2 cellular contexts compared by ENCODE assay signal in the genomic region with DNA sequence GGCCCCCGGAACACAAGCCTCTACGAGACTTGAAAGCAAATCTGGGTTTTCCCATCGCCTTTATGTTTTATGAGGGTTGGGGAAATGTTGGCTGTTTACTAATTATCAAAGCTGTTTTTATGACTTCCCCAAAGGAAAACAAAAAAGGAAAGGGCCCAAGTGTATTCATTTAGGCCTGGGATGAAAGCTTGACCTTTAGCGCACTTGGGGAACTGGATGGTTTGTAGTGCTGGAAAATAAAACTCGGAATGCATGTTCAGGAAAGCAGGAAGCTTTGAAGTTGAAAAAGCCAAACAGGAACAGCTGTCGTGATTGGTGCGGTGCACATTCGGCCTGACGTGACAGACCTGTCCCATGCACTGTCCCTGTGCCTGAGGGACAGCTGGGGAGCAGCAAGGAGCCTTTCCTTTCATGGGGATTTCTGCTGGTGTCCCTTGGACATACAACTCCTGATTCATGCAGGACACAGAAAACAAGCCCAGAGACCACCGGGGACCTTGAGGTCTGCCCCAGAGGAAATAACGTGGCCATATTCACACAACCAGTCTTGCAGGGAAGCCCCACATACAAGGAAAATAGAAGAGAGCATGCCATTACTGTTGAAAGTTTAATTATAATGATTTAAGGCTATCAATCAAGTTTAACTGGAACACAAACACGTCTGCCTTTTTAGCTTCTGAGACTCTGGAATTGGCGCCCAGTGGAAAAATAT.
TF ChIP-seq lines count a peak whose summit lies in the region.

No MANE protein-coding gene starts in this region.

TF ChIP-seq in GM23338, 12 proteins besides CTCF, POLR2A, EP300 and RAD21 (continues in another document):
- TF ChIP-seq, protein P1, sequence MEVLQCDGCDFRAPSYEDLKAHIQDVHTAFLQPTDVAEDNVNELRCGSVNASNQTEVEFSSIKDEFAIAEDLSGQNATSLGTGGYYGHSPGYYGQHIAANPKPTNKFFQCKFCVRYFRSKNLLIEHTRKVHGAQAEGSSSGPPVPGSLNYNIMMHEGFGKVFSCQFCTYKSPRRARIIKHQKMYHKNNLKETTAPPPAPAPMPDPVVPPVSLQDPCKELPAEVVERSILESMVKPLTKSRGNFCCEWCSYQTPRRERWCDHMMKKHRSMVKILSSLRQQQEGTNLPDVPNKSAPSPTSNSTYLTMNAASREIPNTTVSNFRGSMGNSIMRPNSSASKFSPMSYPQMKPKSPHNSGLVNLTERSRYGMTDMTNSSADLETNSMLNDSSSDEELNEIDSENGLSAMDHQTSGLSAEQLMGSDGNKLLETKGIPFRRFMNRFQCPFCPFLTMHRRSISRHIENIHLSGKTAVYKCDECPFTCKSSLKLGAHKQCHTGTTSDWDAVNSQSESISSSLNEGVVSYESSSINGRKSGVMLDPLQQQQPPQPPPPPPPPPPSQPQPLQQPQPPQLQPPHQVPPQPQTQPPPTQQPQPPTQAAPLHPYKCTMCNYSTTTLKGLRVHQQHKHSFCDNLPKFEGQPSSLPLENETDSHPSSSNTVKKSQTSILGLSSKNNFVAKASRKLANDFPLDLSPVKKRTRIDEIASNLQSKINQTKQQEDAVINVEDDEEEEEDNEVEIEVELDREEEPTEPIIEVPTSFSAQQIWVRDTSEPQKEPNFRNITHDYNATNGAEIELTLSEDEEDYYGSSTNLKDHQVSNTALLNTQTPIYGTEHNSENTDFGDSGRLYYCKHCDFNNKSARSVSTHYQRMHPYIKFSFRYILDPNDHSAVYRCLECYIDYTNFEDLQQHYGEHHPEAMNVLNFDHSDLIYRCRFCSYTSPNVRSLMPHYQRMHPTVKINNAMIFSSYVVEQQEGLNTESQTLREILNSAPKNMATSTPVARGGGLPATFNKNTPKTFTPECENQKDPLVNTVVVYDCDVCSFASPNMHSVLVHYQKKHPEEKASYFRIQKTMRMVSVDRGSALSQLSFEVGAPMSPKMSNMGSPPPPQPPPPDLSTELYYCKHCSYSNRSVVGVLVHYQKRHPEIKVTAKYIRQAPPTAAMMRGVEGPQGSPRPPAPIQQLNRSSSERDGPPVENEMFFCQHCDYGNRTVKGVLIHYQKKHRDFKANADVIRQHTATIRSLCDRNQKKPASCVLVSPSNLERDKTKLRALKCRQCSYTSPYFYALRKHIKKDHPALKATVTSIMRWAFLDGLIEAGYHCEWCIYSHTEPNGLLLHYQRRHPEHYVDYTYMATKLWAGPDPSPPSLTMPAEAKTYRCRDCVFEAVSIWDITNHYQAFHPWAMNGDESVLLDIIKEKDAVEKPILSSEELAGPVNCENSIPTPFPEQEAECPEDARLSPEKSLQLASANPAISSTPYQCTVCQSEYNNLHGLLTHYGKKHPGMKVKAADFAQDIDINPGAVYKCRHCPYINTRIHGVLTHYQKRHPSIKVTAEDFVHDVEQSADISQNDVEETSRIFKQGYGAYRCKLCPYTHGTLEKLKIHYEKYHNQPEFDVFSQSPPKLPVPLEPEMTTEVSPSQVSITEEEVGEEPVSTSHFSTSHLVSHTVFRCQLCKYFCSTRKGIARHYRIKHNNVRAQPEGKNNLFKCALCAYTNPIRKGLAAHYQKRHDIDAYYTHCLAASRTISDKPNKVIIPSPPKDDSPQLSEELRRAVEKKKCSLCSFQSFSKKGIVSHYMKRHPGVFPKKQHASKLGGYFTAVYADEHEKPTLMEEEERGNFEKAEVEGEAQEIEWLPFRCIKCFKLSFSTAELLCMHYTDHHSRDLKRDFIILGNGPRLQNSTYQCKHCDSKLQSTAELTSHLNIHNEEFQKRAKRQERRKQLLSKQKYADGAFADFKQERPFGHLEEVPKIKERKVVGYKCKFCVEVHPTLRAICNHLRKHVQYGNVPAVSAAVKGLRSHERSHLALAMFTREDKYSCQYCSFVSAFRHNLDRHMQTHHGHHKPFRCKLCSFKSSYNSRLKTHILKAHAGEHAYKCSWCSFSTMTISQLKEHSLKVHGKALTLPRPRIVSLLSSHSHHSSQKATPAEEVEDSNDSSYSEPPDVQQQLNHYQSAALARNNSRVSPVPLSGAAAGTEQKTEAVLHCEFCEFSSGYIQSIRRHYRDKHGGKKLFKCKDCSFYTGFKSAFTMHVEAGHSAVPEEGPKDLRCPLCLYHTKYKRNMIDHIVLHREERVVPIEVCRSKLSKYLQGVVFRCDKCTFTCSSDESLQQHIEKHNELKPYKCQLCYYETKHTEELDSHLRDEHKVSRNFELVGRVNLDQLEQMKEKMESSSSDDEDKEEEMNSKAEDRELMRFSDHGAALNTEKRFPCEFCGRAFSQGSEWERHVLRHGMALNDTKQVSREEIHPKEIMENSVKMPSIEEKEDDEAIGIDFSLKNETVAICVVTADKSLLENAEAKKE (CRISPR knock-in tag; IDR thresholded peaks at IDR 0.05) = no peak
- TF ChIP-seq ZNF114 (CRISPR knock-in tag; IDR thresholded peaks at IDR 0.05) (no peak), EZH2phosphoT487 (IDR thresholded peaks at IDR 0.05; ENCODE audit: unreplicated experiment) (no peak), EZH2 (IDR thresholded peaks at IDR 0.05; ENCODE audit: low read depth, unreplicated experiment) (no peak), NANOG (IDR thresholded peaks at IDR 0.05; ENCODE audit: borderline replicate concordance) (no peak), CREB1 (CRISPR knock-in tag; IDR thresholded peaks at IDR 0.05; ENCODE audit: low read depth) (no peak)
- TF ChIP-seq, protein P2, sequence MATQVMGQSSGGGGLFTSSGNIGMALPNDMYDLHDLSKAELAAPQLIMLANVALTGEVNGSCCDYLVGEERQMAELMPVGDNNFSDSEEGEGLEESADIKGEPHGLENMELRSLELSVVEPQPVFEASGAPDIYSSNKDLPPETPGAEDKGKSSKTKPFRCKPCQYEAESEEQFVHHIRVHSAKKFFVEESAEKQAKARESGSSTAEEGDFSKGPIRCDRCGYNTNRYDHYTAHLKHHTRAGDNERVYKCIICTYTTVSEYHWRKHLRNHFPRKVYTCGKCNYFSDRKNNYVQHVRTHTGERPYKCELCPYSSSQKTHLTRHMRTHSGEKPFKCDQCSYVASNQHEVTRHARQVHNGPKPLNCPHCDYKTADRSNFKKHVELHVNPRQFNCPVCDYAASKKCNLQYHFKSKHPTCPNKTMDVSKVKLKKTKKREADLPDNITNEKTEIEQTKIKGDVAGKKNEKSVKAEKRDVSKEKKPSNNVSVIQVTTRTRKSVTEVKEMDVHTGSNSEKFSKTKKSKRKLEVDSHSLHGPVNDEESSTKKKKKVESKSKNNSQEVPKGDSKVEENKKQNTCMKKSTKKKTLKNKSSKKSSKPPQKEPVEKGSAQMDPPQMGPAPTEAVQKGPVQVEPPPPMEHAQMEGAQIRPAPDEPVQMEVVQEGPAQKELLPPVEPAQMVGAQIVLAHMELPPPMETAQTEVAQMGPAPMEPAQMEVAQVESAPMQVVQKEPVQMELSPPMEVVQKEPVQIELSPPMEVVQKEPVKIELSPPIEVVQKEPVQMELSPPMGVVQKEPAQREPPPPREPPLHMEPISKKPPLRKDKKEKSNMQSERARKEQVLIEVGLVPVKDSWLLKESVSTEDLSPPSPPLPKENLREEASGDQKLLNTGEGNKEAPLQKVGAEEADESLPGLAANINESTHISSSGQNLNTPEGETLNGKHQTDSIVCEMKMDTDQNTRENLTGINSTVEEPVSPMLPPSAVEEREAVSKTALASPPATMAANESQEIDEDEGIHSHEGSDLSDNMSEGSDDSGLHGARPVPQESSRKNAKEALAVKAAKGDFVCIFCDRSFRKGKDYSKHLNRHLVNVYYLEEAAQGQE (IDR thresholded peaks at IDR 0.05; ENCODE audit: unreplicated experiment) = no peak
- TF ChIP-seq, protein P3, sequence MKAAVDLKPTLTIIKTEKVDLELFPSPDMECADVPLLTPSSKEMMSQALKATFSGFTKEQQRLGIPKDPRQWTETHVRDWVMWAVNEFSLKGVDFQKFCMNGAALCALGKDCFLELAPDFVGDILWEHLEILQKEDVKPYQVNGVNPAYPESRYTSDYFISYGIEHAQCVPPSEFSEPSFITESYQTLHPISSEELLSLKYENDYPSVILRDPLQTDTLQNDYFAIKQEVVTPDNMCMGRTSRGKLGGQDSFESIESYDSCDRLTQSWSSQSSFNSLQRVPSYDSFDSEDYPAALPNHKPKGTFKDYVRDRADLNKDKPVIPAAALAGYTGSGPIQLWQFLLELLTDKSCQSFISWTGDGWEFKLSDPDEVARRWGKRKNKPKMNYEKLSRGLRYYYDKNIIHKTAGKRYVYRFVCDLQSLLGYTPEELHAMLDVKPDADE (IDR thresholded peaks at IDR 0.05) = no peak

TF ChIP-seq in HEK293T, 16 proteins besides CTCF, POLR2A, EP300 and RAD21 (continued from another document):
- TF ChIP-seq CTBP1 (IDR thresholded peaks at IDR 0.05; ENCODE audit: borderline replicate concordance) (no peak), ARNT (IDR thresholded peaks at IDR 0.05) (no peak), BHLHE40 (IDR thresholded peaks at IDR 0.05; ENCODE audit: borderline replicate concordance) (no peak), FOXK2 (IDR thresholded peaks at IDR 0.05) (no peak), L3MBTL2 (conservative IDR thresholded peaks at IDR 0.05) (no peak), TARDBP (IDR thresholded peaks at IDR 0.05) (no peak), SP1 (IDR thresholded peaks at IDR 0.05) (no peak), HDGF (IDR thresholded peaks at IDR 0.05; ENCODE audit: borderline replicate concordance) (no peak), SUZ12 (IDR thresholded peaks at IDR 0.05) (no peak), LEF1 (IDR thresholded peaks at IDR 0.05; ENCODE audit: borderline replicate concordance) (no peak), ELF4 (IDR thresholded peaks at IDR 0.05) (no peak)
